ENCODE assay signal across 16 cellular contexts in the genomic region with DNA sequence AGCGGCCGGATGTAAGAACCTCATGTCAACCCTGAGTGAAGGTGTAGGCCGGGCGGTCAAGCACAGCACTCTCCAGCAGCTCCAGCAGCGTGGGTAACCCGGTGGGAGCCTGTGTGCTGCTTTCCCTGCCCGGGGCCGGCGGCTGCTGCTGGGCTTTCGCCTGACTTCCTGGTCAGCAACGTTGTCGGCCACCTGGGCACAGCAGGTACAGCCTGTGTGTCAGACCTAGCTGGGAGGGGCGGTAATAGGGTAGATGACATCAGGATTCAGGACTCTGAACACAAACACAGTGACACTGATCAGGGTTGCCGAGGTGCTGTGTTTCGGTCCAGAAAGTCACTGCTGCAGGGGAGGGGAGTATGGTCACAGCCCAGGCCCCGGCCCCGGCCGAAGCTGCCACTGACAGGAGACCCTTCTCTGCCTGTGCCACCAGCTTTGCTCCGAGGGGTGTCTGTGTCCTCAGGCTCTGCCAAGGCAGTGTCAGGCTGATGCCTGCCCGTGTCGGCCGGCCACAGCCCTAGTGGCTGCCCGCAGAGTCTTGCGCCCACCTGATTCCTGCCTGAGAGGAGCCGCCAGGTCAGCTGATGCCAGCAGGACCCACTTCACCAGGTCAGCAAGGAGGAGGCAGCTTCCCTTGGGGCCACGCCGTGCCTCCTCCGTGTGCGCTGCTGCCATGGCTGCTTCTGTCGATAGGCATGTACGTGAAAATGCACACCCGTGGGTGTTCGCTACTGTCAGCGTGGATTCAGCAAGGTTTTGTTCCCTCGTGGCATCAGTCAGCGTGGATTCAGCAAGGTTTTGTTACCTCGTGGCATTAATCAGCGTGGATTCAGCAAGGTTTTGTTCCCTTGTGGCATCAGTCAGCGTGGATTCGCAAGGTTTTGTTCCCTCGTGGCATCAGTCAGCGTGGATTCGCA. TPM values are rescaled to one million over a fixed set of nuclear protein-coding genes. Genes with fewer than 3 reads are reported as not detected.
DNase-seq lines count a peak whose midpoint lies in the region; ATAC-seq and TF ChIP-seq lines count a peak whose summit lies in the region.
"Had no signal": no experiment of that assay in that cellular context is flagged by ENCODE, and none has a peak within 500 bp of the region (broad histone marks: within the 10 kb centered on the region; RNA-seq: fewer than 3 reads in every experiment).

No MANE protein-coding gene starts in this region.

- H3K36me3 ChIP-seq in Karpas-422 (ENCODE audit: insufficient read depth, low read length) (0 out of 2 replicates have a peak, but pooled peaks cover 2% of the 10 kb centered on the region), hepatocyte (replicated peaks; ENCODE audit: insufficient read depth, low read depth) (no peaks in the 10 kb centered on the region), osteoblast (ENCODE audit: insufficient read depth, low read length) (peaks cover 4% of the 10 kb centered on the region)
- H3K36me3 ChIP-seq: SJCRH30 had no signal

- H3K9me2 ChIP-seq in Karpas-422 (replicated peaks; ENCODE audit: insufficient read depth, low read length) (no peaks in the 10 kb centered on the region), hepatocyte (replicated peaks; ENCODE audit: insufficient read depth) (no peaks in the 10 kb centered on the region)

- intact Hi-C loops in activated T-helper 2 cell treated with anti-CD3 and anti-CD28 coated beads, Interferon-gamma antibody, Interleukin-2, Interleukin-4, amounts not matched to agents 10 μg/mL and 5 μg/mL and 100 μg/mL, durations not matched to agents 14 hours and 24 hours and 36 hours (cut with micrococcal nuclease), result no loop called here

- no peaks in the 10 kb centered on the region for H3K9me3 ChIP-seq in Karpas-422 (ENCODE audit: low read length)
- no peaks in the 10 kb centered on the region for H3K9me3 ChIP-seq in hepatocyte (ENCODE audit: low read depth)
- no peaks in the 10 kb centered on the region for H3K9me3 ChIP-seq in osteoblast (ENCODE audit: low read depth, low read length)
- H3K9me3 ChIP-seq: A549, SJCRH30 had no signal

- H3K79me2 ChIP-seq in Karpas-422 (ENCODE audit: low read length) (peaks cover 11% of the 10 kb centered on the region), hepatocyte (peaks cover 93% of the 10 kb centered on the region), osteoblast (ENCODE audit: insufficient read depth, low read length) (peaks cover 53% of the 10 kb centered on the region)

- H3K27ac ChIP-seq in Karpas-422 (ENCODE audit: low read length), result no peak overlapping the region
- no peak overlapping the region for H3K27ac ChIP-seq in hepatocyte
- H3K27ac ChIP-seq in osteoblast (ENCODE audit: low read depth, low read length), result no peak overlapping the region
- H3K27ac ChIP-seq: A549, SJCRH30 had no signal

- H3K9ac ChIP-seq in Karpas-422 (ENCODE audit: low read length), result no peak overlapping the region

- H3K4me1 ChIP-seq in Karpas-422 (ENCODE audit: low read length) (peaks cover 8% of the 10 kb centered on the region), hepatocyte (ENCODE audit: insufficient read depth) (peaks cover 13% of the 10 kb centered on the region), osteoblast (ENCODE audit: insufficient read depth, low read length) (no peaks in the 10 kb centered on the region)
- H3K4me1 ChIP-seq: A549, SJCRH30 had no signal

- H3K4me2 ChIP-seq in Karpas-422 (ENCODE audit: low read depth, low read length, poor library complexity, severe bottlenecking) (no peak overlapping the region), hepatocyte (no peak overlapping the region), osteoblast (ENCODE audit: insufficient read depth, low read length) (no peak overlapping the region)
- H3K4me2 ChIP-seq: A549 had no signal

- H3K4me3 Mint-ChIP-seq in activated T-helper 2 cell treated with anti-CD3 and anti-CD28 coated beads, Interferon-gamma antibody, Interleukin-2, Interleukin-4, amounts not matched to agents 10 μg/mL and 5 μg/mL and 100 μg/mL, durations not matched to agents 14 hours and 24 hours and 36 hours (ENCODE audit: low read depth), result no peak overlapping the region

- TF ChIP-seq CTCF in hepatocyte (IDR thresholded peaks at IDR 0.05; ENCODE audit: poor library complexity) (no peak), osteoblast (IDR thresholded peaks at IDR 0.05; ENCODE audit: extremely low read depth, low read depth, low read length) (no peak)

- no peak overlapping the region for H2AFZ ChIP-seq in Karpas-422 (ENCODE audit: low read length)
- no peak overlapping the region for H2AFZ ChIP-seq in hepatocyte
- no peak overlapping the region for H2AFZ ChIP-seq in osteoblast (ENCODE audit: low read length)

- peaks cover 17% of the 10 kb centered on the region for H3K36me3 Mint-ChIP-seq in activated T-helper 2 cell treated with anti-CD3 and anti-CD28 coated beads, Interferon-gamma antibody, Interleukin-2, Interleukin-4, amounts not matched to agents 10 μg/mL and 5 μg/mL and 100 μg/mL, durations not matched to agents 14 hours and 24 hours and 36 hours (ENCODE audit: low read depth)

- no peaks in the 10 kb centered on the region for H3K9me3 Mint-ChIP-seq in activated T-helper 2 cell treated with anti-CD3 and anti-CD28 coated beads, Interferon-gamma antibody, Interleukin-2, Interleukin-4, amounts not matched to agents 10 μg/mL and 5 μg/mL and 100 μg/mL, durations not matched to agents 14 hours and 24 hours and 36 hours

- H3K27me3 Mint-ChIP-seq in activated T-helper 2 cell treated with anti-CD3 and anti-CD28 coated beads, Interferon-gamma antibody, Interleukin-2, Interleukin-4, amounts not matched to agents 10 μg/mL and 5 μg/mL and 100 μg/mL, durations not matched to agents 14 hours and 24 hours and 36 hours (ENCODE audit: low read depth), result no peaks in the 10 kb centered on the region

- DNase-seq in Karpas-422, result peak; percentile 33
- peak; percentile 37 for DNase-seq in hepatocyte (ENCODE audit: low spot score)
- DNase-seq in osteoblast (ENCODE audit: insufficient read length, low spot score, missing footprints), result peak; percentile 50
- no peak for DNase-seq in effector CD4-positive, alpha-beta T cell
- no peak for DNase-seq in activated T-helper 2 cell treated with anti-CD3 and anti-CD28 coated beads, Interferon-gamma antibody, Interleukin-2, Interleukin-4, amounts not matched to agents 10 μg/mL and 5 μg/mL and 100 μg/mL, durations not matched to agents 14 hours and 24 hours and 36 hours (ENCODE audit: low spot score)
- DNase-seq: Calu3, DMS79 treated with DMSO at 0.1 percent for 48 hours, GDM1, NCI-H146, NCI-H2227 treated with DMSO at 0.1 percent for 48 hours, NCI-H526, SJCRH30 had no signal

- ATAC-seq in HG03025 (IDR thresholded peaks at IDR 0.05; ENCODE audit: low FRiP score, unreplicated experiment), result no peak
- ATAC-seq: A549, HCT116 had no signal

- H3K4me1 Mint-ChIP-seq in activated T-helper 2 cell treated with anti-CD3 and anti-CD28 coated beads, Interferon-gamma antibody, Interleukin-2, Interleukin-4, amounts not matched to agents 10 μg/mL and 5 μg/mL and 100 μg/mL, durations not matched to agents 14 hours and 24 hours and 36 hours (ENCODE audit: low read depth), result peaks cover 4% of the 10 kb centered on the region

- H3K4me3 ChIP-seq in Karpas-422 (ENCODE audit: low read length), result no peak overlapping the region
- no peak overlapping the region for H3K4me3 ChIP-seq in hepatocyte
- H3K4me3 ChIP-seq in osteoblast (ENCODE audit: insufficient read depth, low read length), result no peak overlapping the region
- H3K4me3 ChIP-seq: A549, SJCRH30 had no signal

- H3K27me3 ChIP-seq in Karpas-422 (ENCODE audit: low read length) (no peaks in the 10 kb centered on the region), hepatocyte (no peaks in the 10 kb centered on the region), osteoblast (ENCODE audit: insufficient read depth, low read length) (no peaks in the 10 kb centered on the region)
- H3K27me3 ChIP-seq: SJCRH30 had no signal

- WGBS in hepatocyte (ENCODE audit: low lambda C conversion rate, missing lambda C conversion rate), result 97% methylated on average over 38 of the region's 43 CpGs

- H4K20me1 ChIP-seq in Karpas-422 (ENCODE audit: insufficient read depth, low read depth, low read length) (0 out of 2 replicates have a peak, but pooled peaks cover 6% of the 10 kb centered on the region), hepatocyte (ENCODE audit: insufficient read depth, poor library complexity, severe bottlenecking) (peaks cover 29% of the 10 kb centered on the region), osteoblast (ENCODE audit: insufficient read depth, low read length) (peaks cover 37% of the 10 kb centered on the region)

- H3K27ac Mint-ChIP-seq in activated T-helper 2 cell treated with anti-CD3 and anti-CD28 coated beads, Interferon-gamma antibody, Interleukin-2, Interleukin-4, amounts not matched to agents 10 μg/mL and 5 μg/mL and 100 μg/mL, durations not matched to agents 14 hours and 24 hours and 36 hours, result no peak overlapping the region

RNA-seq across cellular contexts. Expression of gene RAB40C, which starts 9.2 kb away (rescaled TPM):
- 5.9 and 11.3 TPM in 2 replicates for total RNA-seq in Karpas-422 (2014; rRNA removed; shearing (Covaris generic); ENCODE audit: low replicate concordance)
- total RNA-seq in hepatocyte (28.4 and 30.2 TPM in 2 replicates), osteoblast (11.2 and 13.3 TPM in 2 replicates)
- polyA plus RNA-seq in hepatocyte, result 30.8 and 32.7 TPM in 2 replicates
- total RNA-seq in activated T-helper 2 cell treated with anti-CD3 and anti-CD28 coated beads, Interferon-gamma antibody, Interleukin-2, Interleukin-4, amounts not matched to agents 10 μg/mL and 5 μg/mL and 100 μg/mL, durations not matched to agents 14 hours and 24 hours and 36 hours, result 13.4 and 16.2 TPM in 2 replicates

RNA-seq across cellular contexts. Expression of gene PIGQ, which starts 29.3 kb away (rescaled TPM):
- 35.7 and 64.3 TPM in 2 replicates for total RNA-seq in Karpas-422 (2014; rRNA removed; shearing (Covaris generic); ENCODE audit: low replicate concordance)
- total RNA-seq in hepatocyte (26.7 and 30.0 TPM in 2 replicates), osteoblast (25.6 and 29.0 TPM in 2 replicates)
- 58.6 and 64.6 TPM in 2 replicates for polyA plus RNA-seq in hepatocyte
- total RNA-seq in activated T-helper 2 cell treated with anti-CD3 and anti-CD28 coated beads, Interferon-gamma antibody, Interleukin-2, Interleukin-4, amounts not matched to agents 10 μg/mL and 5 μg/mL and 100 μg/mL, durations not matched to agents 14 hours and 24 hours and 36 hours, result 43.4 and 44.9 TPM in 2 replicates

RNA-seq across cellular contexts. Expression of gene WFIKKN1, which starts 31.7 kb away (rescaled TPM):
- total RNA-seq in Karpas-422 (2014; rRNA removed; shearing (Covaris generic); ENCODE audit: low replicate concordance), result 0.22 TPM in 1 of 2 replicates, not detected in the other
- total RNA-seq in hepatocyte, result 0.24 and 0.43 TPM in 2 replicates
- polyA plus RNA-seq in hepatocyte, result 0.88 and 2.1 TPM in 2 replicates
- total RNA-seq in osteoblast, result under 0.01 and 0.36 TPM in 2 replicates
- 0.32 and 0.57 TPM in 2 replicates for total RNA-seq in activated T-helper 2 cell treated with anti-CD3 and anti-CD28 coated beads, Interferon-gamma antibody, Interleukin-2, Interleukin-4, amounts not matched to agents 10 μg/mL and 5 μg/mL and 100 μg/mL, durations not matched to agents 14 hours and 24 hours and 36 hours
- total RNA-seq: RPMI7951 had no signal

RNA-seq across cellular contexts. Expression of gene NHLRC4, which starts 32.3 kb away (rescaled TPM):
- 3.7 and 5.9 TPM in 2 replicates for total RNA-seq in Karpas-422 (2014; rRNA removed; shearing (Covaris generic); ENCODE audit: low replicate concordance)
- total RNA-seq in hepatocyte (1.0 and 1.2 TPM in 2 replicates), osteoblast (1.2 and 2.2 TPM in 2 replicates)
- polyA plus RNA-seq in hepatocyte, result 0.25 and 1.7 TPM in 2 replicates
- 1.1 and 1.3 TPM in 2 replicates for total RNA-seq in activated T-helper 2 cell treated with anti-CD3 and anti-CD28 coated beads, Interferon-gamma antibody, Interleukin-2, Interleukin-4, amounts not matched to agents 10 μg/mL and 5 μg/mL and 100 μg/mL, durations not matched to agents 14 hours and 24 hours and 36 hours
- total RNA-seq: Calu3 had no signal

RNA-seq across cellular contexts. Expression of gene METTL26, which starts 37.0 kb away (rescaled TPM):
- 149 and 293 TPM in 2 replicates for total RNA-seq in Karpas-422 (2014; rRNA removed; shearing (Covaris generic); ENCODE audit: low replicate concordance)
- 75.4 and 77.9 TPM in 2 replicates for total RNA-seq in hepatocyte
- 151 and 155 TPM in 2 replicates for polyA plus RNA-seq in hepatocyte
- 72.8 and 76.0 TPM in 2 replicates for total RNA-seq in osteoblast
- 128 and 131 TPM in 2 replicates for total RNA-seq in activated T-helper 2 cell treated with anti-CD3 and anti-CD28 coated beads, Interferon-gamma antibody, Interleukin-2, Interleukin-4, amounts not matched to agents 10 μg/mL and 5 μg/mL and 100 μg/mL, durations not matched to agents 14 hours and 24 hours and 36 hours

Comparison
In these comparisons a context has a peak if more than half of its experiments do, and no peak if none do; other contexts are left out.
1. DNase-seq: peak in Karpas-422 (single experiment), hepatocyte (single experiment) and osteoblast (single experiment); none in effector CD4-positive, alpha-beta T cell (single experiment) and activated T-helper 2 cell treated with anti-CD3 and anti-CD28 coated beads, Interferon-gamma antibody, Interleukin-2, Interleukin-4, amounts not matched to agents 10 μg/mL and 5 μg/mL and 100 μg/mL, durations not matched to agents 14 hours and 24 hours and 36 hours (single experiment).